In genomic region chr11:87148749-87149148, GRCh38 we compare ENCODE assay signal across 2 cellular contexts.
A peak's percentile ranks its signal among the peaks of the same experiment; 100 is the strongest.
TF ChIP-seq lines count a peak whose summit lies in the region.

No MANE protein-coding gene starts in this region.

TF ChIP-seq in HepG2, 621 proteins besides CTCF, POLR2A, EP300 and RAD21:
- no peak for TF ChIP-seq PRDM4 (CRISPR knock-in tag; IDR thresholded peaks at IDR 0.05; ENCODE audit: borderline replicate concordance)
- TF ChIP-seq YEATS2 (CRISPR knock-in tag; IDR thresholded peaks at IDR 0.05; ENCODE audit: borderline replicate concordance): no peak
- TF ChIP-seq MAFF (IDR thresholded peaks at IDR 0.05; ENCODE audit: low read depth, low read length): 0 out of 2 replicates have a peak, but pooled peaks have one; percentile 9
- TF ChIP-seq MAFK (conservative IDR thresholded peaks at IDR 0.05 in 1 of 2, IDR thresholded peaks at IDR 0.05 in 1 of 2; ENCODE audit: low read length in 2 of 2): peak in 1 of 2 experiments; percentile 51; a peak in 2 of 4 replicates
- TF ChIP-seq TOPORS (CRISPR knock-in tag; IDR thresholded peaks at IDR 0.05): no peak

TF ChIP-seq in K562, 482 proteins besides CTCF, POLR2A, EP300 and RAD21 (continued from another document):
- TF ChIP-seq THRA (IDR thresholded peaks at IDR 0.05) (no peak), ZNF655 (CRISPR knock-in tag; IDR thresholded peaks at IDR 0.05) (no peak), HMG20B (CRISPR knock-in tag; IDR thresholded peaks at IDR 0.05) (no peak), GTF3C2 (IDR thresholded peaks at IDR 0.05; ENCODE audit: borderline replicate concordance, extremely low read depth, insufficient read length) (no peak), MAFG (tag; conservative IDR thresholded peaks at IDR 0.05) (peak; percentile 29; the same call in 1 of the 2 replicates), FOXK2 (conservative IDR thresholded peaks at IDR 0.05 in 1 of 2, IDR thresholded peaks at IDR 0.05 in 1 of 2; ENCODE audit: low read depth in 2 of 2) (no peak), ZNF699 (CRISPR knock-in tag; IDR thresholded peaks at IDR 0.05; ENCODE audit: insufficient replicate concordance) (no peak), ZNF354B (CRISPR knock-in tag; IDR thresholded peaks at IDR 0.05) (no peak), ZNF586 (CRISPR knock-in tag; conservative IDR thresholded peaks at IDR 0.05) (no peak), ZNF316 (IDR thresholded peaks at IDR 0.05) (peak; percentile 66), PRDM10 (IDR thresholded peaks at IDR 0.05; ENCODE audit: partially characterized antibody) (no peak), NUFIP1 (IDR thresholded peaks at IDR 0.05; ENCODE audit: partially characterized antibody) (no peak), C11orf30 (IDR thresholded peaks at IDR 0.05; ENCODE audit: low read depth) (peak; percentile 47; the same call in 1 of the 2 replicates), NCOA1 (IDR thresholded peaks at IDR 0.05; ENCODE audit: low read depth) (no peak), HMBOX1 (IDR thresholded peaks at IDR 0.05) (no peak), MAFF (IDR thresholded peaks at IDR 0.05; ENCODE audit: low read length) (peak; percentile 17; the same call in 1 of the 2 replicates)
